9 cellular contexts compared by ENCODE assay signal in genomic region chr11:94519478-94520084, GRCh38. TPM values are rescaled to one million over a fixed set of nuclear protein-coding genes. Genes with fewer than 3 reads are reported as not detected.
DNase-seq lines count a peak whose midpoint lies in the region; ATAC-seq, FAIRE-seq and TF ChIP-seq lines count a peak whose summit lies in the region.
"Had no signal": no experiment of that assay in that cellular context is flagged by ENCODE, and none has a peak within 500 bp of the region (broad histone marks: within the 10 kb centered on the region; RNA-seq: fewer than 3 reads in every experiment).

No MANE protein-coding gene starts in this region.

- SMC1A ChIA-PET in GM12878 (lab: Charles Lee; ENCODE audit: uncharacterized antibody, unreplicated experiment), result interaction anchor here (0.6 to 13.5 kb wide), 16 partner anchors 10 to 377 kb away, joined by 3 to 216 read pairs (median 4); no protein-coding TSS in a partner anchor

- H2AFZ ChIP-seq in GM12878 (ENCODE audit: control insufficient read depth, low read depth, low read length), result no peak overlapping the region

- BruUV-seq in GM12878 (replicated peaks; lab: Mats Ljungman, UMichigan), result no TSS peak

- intact Hi-C loops in GM12878 (cut with micrococcal nuclease; ENCODE audit: unreplicated experiment) (loop anchor here (1.0 to 10.0 kb wide), 4 partner anchors 24 to 377 kb away; partner anchors contain the start of gene FUT4), right lobe of liver (cut with DNase I) (loop anchor here in 1 of 2 donors (10.0 kb wide), 1 partner anchor 75 kb away; no protein-coding TSS in a partner anchor)

- in situ Hi-C loops in GM12878 (cut with MboI), result loop anchor here (5.0 kb wide), 1 partner anchor 78 kb away; no protein-coding TSS in a partner anchor

- H3K36me3 ChIP-seq in GM12878 (ENCODE audit: control insufficient read depth in 2 of 2, insufficient read depth in 2 of 2, low read length in 1 of 2) (no peaks in the 10 kb centered on the region), right lobe of liver (no peaks in the 10 kb centered on the region), WERI-Rb-1 (no peaks in the 10 kb centered on the region)

- H3K9me3 ChIP-seq in GM12878 (replicated peaks; ENCODE audit: control insufficient read depth, insufficient read depth, low read length) (no peaks in the 10 kb centered on the region), right lobe of liver (no peaks in the 10 kb centered on the region), WERI-Rb-1 (ENCODE audit: severe bottlenecking) (no peaks in the 10 kb centered on the region)

- TF ChIP-seq EP300 in GM12878 (IDR thresholded peaks at IDR 0.05; ENCODE audit: borderline replicate concordance in 1 of 2, control insufficient read depth in 1 of 2, low read depth in 2 of 2, low read length in 2 of 2), result no peak

- H3K27me3 ChIP-seq in GM12878 (replicated peaks in 1 of 2; ENCODE audit: control insufficient read depth in 2 of 2, insufficient read depth in 2 of 2, low read length in 1 of 2), result no peaks in the 10 kb centered on the region
- H3K27me3 ChIP-seq in right lobe of liver, result no peaks in the 10 kb centered on the region
- H3K27me3 ChIP-seq in WERI-Rb-1 (ENCODE audit: insufficient read depth, low read depth, severe bottlenecking), result no peaks in the 10 kb centered on the region

- H3K4me2 ChIP-seq in GM12878 (ENCODE audit: control insufficient read depth, insufficient read depth), result no peak overlapping the region

- RAD21 ChIA-PET in GM12878 (lab: Charles Lee; ENCODE audit: unreplicated experiment), result interaction anchor here (0.9 to 6.5 kb wide), 13 partner anchors 10 to 104 kb away, joined by 3 to 121 read pairs (median 3); partner anchors contain the start of gene FUT4

- TF ChIP-seq POLR2A in GM12878 (IDR thresholded peaks at IDR 0.05; ENCODE audit: low read depth, low read length) (no peak), right lobe of liver (IDR thresholded peaks at IDR 0.05) (no peak)

- POLR2A ChIA-PET in GM12878 (lab: Charles Lee), result interaction anchor here (0.7 to 1.2 kb wide), 4 partner anchors 28 to 560 kb away, joined by 3 to 4 read pairs (median 3); no protein-coding TSS in a partner anchor

- peak; percentile 55 for ATAC-seq in GM19043 (IDR thresholded peaks at IDR 0.05; ENCODE audit: low read depth, unreplicated experiment)
- peak; percentile 78 for ATAC-seq in GM12878
- peak; percentile 58 to 83 (median 67) for ATAC-seq in right lobe of liver

- no peaks in the 10 kb centered on the region; the same call in 1 of the 2 replicates for H3K4me1 ChIP-seq in GM12878 (ENCODE audit: control insufficient read depth, insufficient read depth, low read length)
- no peaks in the 10 kb centered on the region for H3K4me1 ChIP-seq in right lobe of liver

- no peaks in the 10 kb centered on the region for H4K20me1 ChIP-seq in GM12878 (ENCODE audit: control insufficient read depth, insufficient read depth)

- H3K27ac ChIP-seq in C4-2B (no peak overlapping the region), GM12878 (ENCODE audit: control insufficient read depth, insufficient read depth) (no peak overlapping the region), right lobe of liver (no peak overlapping the region), WERI-Rb-1 (no peak overlapping the region)

- no peak overlapping the region for H3K9ac ChIP-seq in GM12878 (ENCODE audit: control insufficient read depth, insufficient read depth, low read length)

- CTCF ChIA-PET in GM12878 (lab: Yijun Ruan, JAX), result interaction anchor here (0.7 to 15.7 kb wide), 24 partner anchors 10 to 449 kb away, joined by 3 to 337 read pairs (median 4); no protein-coding TSS in a partner anchor

- H3K4me3 ChIP-seq in GM12878, result no peak overlapping the region
- H3K4me3 ChIP-seq in right lobe of liver, result no peak overlapping the region
- no peak overlapping the region for H3K4me3 ChIP-seq in WERI-Rb-1 (ENCODE audit: low read depth, low read length)

- no peaks in the 10 kb centered on the region for H3K79me2 ChIP-seq in GM12878 (ENCODE audit: control insufficient read depth, insufficient read depth, low read length)

- FAIRE-seq in GM12878 (lab: Jason Lieb, UNC), result no peak

- 0% methylated on average over 5 of the region's 5 CpGs for WGBS in GM12878 (ENCODE audit: insufficient coverage, insufficient replicate concordance, low lambda C conversion rate, missing lambda C conversion rate)
- 9% methylated on average over 5 of the region's 5 CpGs for WGBS in right lobe of liver (ENCODE audit: insufficient coverage, low coverage, low lambda C conversion rate, missing lambda C conversion rate)

- TF ChIP-seq RAD21 in GM12878 (IDR thresholded peaks at IDR 0.05; ENCODE audit: insufficient read depth, low read depth, low read length), result peak; percentile 73

- DNase-seq in NCI-H2171 (lab: John Stamatoyannopoulos, UW), result peak; percentile 23
- DNase-seq in GM12878 (ENCODE audit: low read depth, low spot score), result no peak
- no peak for DNase-seq in right lobe of liver
- no peak for DNase-seq in D341Med (ENCODE audit: low spot score)
- no peak for DNase-seq in WERI-Rb-1
- DNase-seq in activated CD8-positive, alpha-beta memory T cell treated with anti-CD3 and anti-CD28 coated beads, Interleukin-2, amount 50 U/mL, for 4 hours, result no peak

- peak; percentile 88 for TF ChIP-seq CTCF in C4-2B (conservative IDR thresholded peaks at IDR 0.05)
- TF ChIP-seq CTCF in GM12878 (IDR thresholded peaks at IDR 0.05 in 2 of 3, conservative IDR thresholded peaks at IDR 0.05 in 1 of 3; ENCODE audit: control insufficient read depth in 2 of 3, extremely low read depth in 1 of 3, insufficient read depth in 1 of 3, low read depth in 3 of 3, low read length in 3 of 3), result peak; percentile 37 to 47 (median 40); a peak in 5 of 6 replicates
- peak; percentile 62 to 72 (median 65) for TF ChIP-seq CTCF in right lobe of liver (IDR thresholded peaks at IDR 0.05)
- TF ChIP-seq CTCF in WERI-Rb-1 (IDR thresholded peaks at IDR 0.05; ENCODE audit: low read depth, low read length), result no peak

RNA-seq across cellular contexts. Expression of gene C11orf97, which starts 7.3 kb away (rescaled TPM):
- total RNA-seq in GM12878 (2013; cell fraction: nucleolus; rRNA removed), result not detected in 2 replicates
- total RNA-seq in GM12878 (2014; rRNA removed) (not detected in 2 replicates), GM12878 (2014; rRNA removed; fragmentation: Illumina TruSeq; extraction: Trizol) (not detected in 2 replicates), GM12878 (2021) (not detected in 2 replicates), right lobe of liver (1 to 10 TPM in 1 of 6 experiments, under 1 TPM in 1, not detected in 4; 0.40 to 1.7 TPM)
- polyA plus RNA-seq in GM12878 (2011; ENCODE audit: low read depth), result not detected
- polyA plus RNA-seq in GM12878 (2011; rRNA removed) (not detected in 2 replicates), GM12878 (2014; fragmentation: Illumina TruSeq; extraction: Trizol) (not detected in 2 replicates), GM12878 (2014; fragmentation: Nextera tagmentation; extraction: Ambion mirVana) (not detected), GM12878 (2014; rRNA removed) (not detected in 2 replicates), GM12878 (2016; fragmentation: Nextera tagmentation; extraction: Ambion mirVana) (not detected)
- not detected in 2 replicates for polyA plus RNA-seq in GM12878 (2011; cell fraction: cytosol; rRNA removed)
- polyA plus RNA-seq in GM12878 (2011; cell fraction: nucleus; rRNA removed), result not detected in 2 replicates
- polyA plus RNA-seq in GM12878 (2012), result not detected in 2 replicates
- not detected in 2 replicates for polyA minus RNA-seq in GM12878 (2011; rRNA and poly(A)+ RNA removed)
- polyA minus RNA-seq in GM12878 (2011; cell fraction: cytosol; rRNA and poly(A)+ RNA removed), result not detected in 2 replicates
- polyA minus RNA-seq in GM12878 (2011; cell fraction: nucleus; rRNA and poly(A)+ RNA removed), result not detected in 2 replicates
- polyA plus RNA-seq: thymus had no signal

RNA-seq across cellular contexts. Expression of gene FUT4, which starts 24.1 kb away (rescaled TPM):
- 9.3 and 10.0 TPM in 2 replicates for total RNA-seq in GM12878 (2013; cell fraction: nucleolus; rRNA removed)
- total RNA-seq in GM12878 (2014; rRNA removed) (3.6 and 4.1 TPM in 2 replicates), GM12878 (2014; rRNA removed; fragmentation: Illumina TruSeq; extraction: Trizol) (2.1 and 2.2 TPM in 2 replicates), GM12878 (2021) (3.3 and 4.1 TPM in 2 replicates), right lobe of liver (1 to 10 TPM in 5 of 6 experiments, under 1 TPM in 1; 0.90 to 3.1 (median 2.0) TPM)
- polyA plus RNA-seq in GM12878 (2011; ENCODE audit: low read depth), result 0.60 TPM
- polyA plus RNA-seq in GM12878 (2011; rRNA removed) (9.1 and 10.4 TPM in 2 replicates), GM12878 (2014; fragmentation: Illumina TruSeq; extraction: Trizol) (2.4 TPM in 2 replicates), GM12878 (2014; fragmentation: Nextera tagmentation; extraction: Ambion mirVana) (under 1 TPM; 0.68 TPM), GM12878 (2014; rRNA removed) (3.5 and 3.6 TPM in 2 replicates), GM12878 (2016; fragmentation: Nextera tagmentation; extraction: Ambion mirVana) (1 to 10 TPM in 1 of 2 experiments, under 1 TPM in 1; 0.76 to 1.4 TPM)
- polyA plus RNA-seq in GM12878 (2011; cell fraction: cytosol; rRNA removed), result 6.0 and 6.9 TPM in 2 replicates
- polyA plus RNA-seq in GM12878 (2011; cell fraction: nucleus; rRNA removed), result 7.8 and 9.6 TPM in 2 replicates
- polyA plus RNA-seq in GM12878 (2012), result 0.84 and 1.3 TPM in 2 replicates
- 10.4 and 11.2 TPM in 2 replicates for polyA minus RNA-seq in GM12878 (2011; rRNA and poly(A)+ RNA removed)
- 3.7 and 4.3 TPM in 2 replicates for polyA minus RNA-seq in GM12878 (2011; cell fraction: cytosol; rRNA and poly(A)+ RNA removed)
- 10.3 and 16.1 TPM in 2 replicates for polyA minus RNA-seq in GM12878 (2011; cell fraction: nucleus; rRNA and poly(A)+ RNA removed)

RNA-seq across cellular contexts. Expression of gene ANKRD49, which starts 25.8 kb away (rescaled TPM):
- 38.0 and 40.7 TPM in 2 replicates for total RNA-seq in GM12878 (2013; cell fraction: nucleolus; rRNA removed)
- total RNA-seq in GM12878 (2014; rRNA removed), result 19.8 and 25.8 TPM in 2 replicates
- 38.5 and 39.8 TPM in 2 replicates for total RNA-seq in GM12878 (2014; rRNA removed; fragmentation: Illumina TruSeq; extraction: Trizol)
- 19.2 and 19.8 TPM in 2 replicates for total RNA-seq in GM12878 (2021)
- polyA plus RNA-seq in GM12878 (2011; ENCODE audit: low read depth), result 16.7 TPM
- 45.9 and 62.2 TPM in 2 replicates for polyA plus RNA-seq in GM12878 (2011; rRNA removed)
- 13.4 and 15.7 TPM in 2 replicates for polyA plus RNA-seq in GM12878 (2011; cell fraction: cytosol; rRNA removed)
- 30.1 and 42.6 TPM in 2 replicates for polyA plus RNA-seq in GM12878 (2011; cell fraction: nucleus; rRNA removed)
- 22.3 and 23.9 TPM in 2 replicates for polyA plus RNA-seq in GM12878 (2012)
- 46.6 and 59.9 TPM in 2 replicates for polyA plus RNA-seq in GM12878 (2014; fragmentation: Illumina TruSeq; extraction: Trizol)
- 10 to 100 TPM; 33.2 to 37.1 TPM for polyA plus RNA-seq in GM12878 (2014; fragmentation: Nextera tagmentation; extraction: Ambion mirVana)
- polyA plus RNA-seq in GM12878 (2014; rRNA removed), result 18.4 and 22.3 TPM in 2 replicates
- polyA plus RNA-seq in GM12878 (2016; fragmentation: Nextera tagmentation; extraction: Ambion mirVana), result 10 to 100 TPM; 31.7 to 34.1 TPM
- 12.1 and 21.4 TPM in 2 replicates for polyA minus RNA-seq in GM12878 (2011; rRNA and poly(A)+ RNA removed)
- polyA minus RNA-seq in GM12878 (2011; cell fraction: cytosol; rRNA and poly(A)+ RNA removed), result 4.2 and 6.8 TPM in 2 replicates
- polyA minus RNA-seq in GM12878 (2011; cell fraction: nucleus; rRNA and poly(A)+ RNA removed), result 18.0 and 18.5 TPM in 2 replicates
- 1 to 10 TPM; 4.4 to 6.6 (median 5.1) TPM for total RNA-seq in right lobe of liver

RNA-seq across cellular contexts. Expression of gene MRE11, which starts 25.9 kb away (rescaled TPM):
- total RNA-seq in GM12878 (2013; cell fraction: nucleolus; rRNA removed), result 152 and 163 TPM in 2 replicates
- 20.1 and 20.2 TPM in 2 replicates for total RNA-seq in GM12878 (2014; rRNA removed)
- total RNA-seq in GM12878 (2014; rRNA removed; fragmentation: Illumina TruSeq; extraction: Trizol), result 33.2 and 34.5 TPM in 2 replicates
- total RNA-seq in GM12878 (2021), result 26.1 and 28.6 TPM in 2 replicates
- 14.9 TPM for polyA plus RNA-seq in GM12878 (2011; ENCODE audit: low read depth)
- polyA plus RNA-seq in GM12878 (2011; rRNA removed), result 25.2 and 49.8 TPM in 2 replicates
- 6.5 and 6.6 TPM in 2 replicates for polyA plus RNA-seq in GM12878 (2011; cell fraction: cytosol; rRNA removed)
- 17.9 and 24.4 TPM in 2 replicates for polyA plus RNA-seq in GM12878 (2011; cell fraction: nucleus; rRNA removed)
- polyA plus RNA-seq in GM12878 (2012), result 15.6 and 20.3 TPM in 2 replicates
- 32.5 and 40.5 TPM in 2 replicates for polyA plus RNA-seq in GM12878 (2014; fragmentation: Illumina TruSeq; extraction: Trizol)
- polyA plus RNA-seq in GM12878 (2014; fragmentation: Nextera tagmentation; extraction: Ambion mirVana), result 10 to 100 TPM; 19.3 to 20.5 TPM
- 16.2 and 20.3 TPM in 2 replicates for polyA plus RNA-seq in GM12878 (2014; rRNA removed)
- polyA plus RNA-seq in GM12878 (2016; fragmentation: Nextera tagmentation; extraction: Ambion mirVana), result 10 to 100 TPM; 33.9 to 39.2 TPM
- 15.8 and 26.4 TPM in 2 replicates for polyA minus RNA-seq in GM12878 (2011; rRNA and poly(A)+ RNA removed)
- 7.8 and 9.6 TPM in 2 replicates for polyA minus RNA-seq in GM12878 (2011; cell fraction: cytosol; rRNA and poly(A)+ RNA removed)
- 19.8 and 26.0 TPM in 2 replicates for polyA minus RNA-seq in GM12878 (2011; cell fraction: nucleus; rRNA and poly(A)+ RNA removed)
- 1 to 10 TPM; 4.5 to 7.7 (median 5.0) TPM for total RNA-seq in right lobe of liver

RNA-seq across cellular contexts. Expression of gene PIWIL4, which starts 47.6 kb away (rescaled TPM):
- total RNA-seq in GM12878 (2013; cell fraction: nucleolus; rRNA removed), result 1.0 and 1.9 TPM in 2 replicates
- total RNA-seq in GM12878 (2014; rRNA removed) (0.23 and 0.60 TPM in 2 replicates), GM12878 (2014; rRNA removed; fragmentation: Illumina TruSeq; extraction: Trizol) (0.37 and 0.67 TPM in 2 replicates), GM12878 (2021) (0.46 and 0.53 TPM in 2 replicates), right lobe of liver (under 1 TPM; 0.12 to 0.71 (median 0.51) TPM)
- polyA plus RNA-seq in GM12878 (2011; ENCODE audit: low read depth), result 0.09 TPM
- polyA plus RNA-seq in GM12878 (2011; rRNA removed) (9.5 and 13.3 TPM in 2 replicates), GM12878 (2014; fragmentation: Illumina TruSeq; extraction: Trizol) (0.57 and 1.8 TPM in 2 replicates), GM12878 (2014; fragmentation: Nextera tagmentation; extraction: Ambion mirVana) (under 1 TPM; 0.38 to 0.48 TPM), GM12878 (2014; rRNA removed) (0.34 and 0.36 TPM in 2 replicates), GM12878 (2016; fragmentation: Nextera tagmentation; extraction: Ambion mirVana) (under 1 TPM; 0.42 to 0.73 TPM)
- 7.9 and 11.7 TPM in 2 replicates for polyA plus RNA-seq in GM12878 (2011; cell fraction: cytosol; rRNA removed)
- polyA plus RNA-seq in GM12878 (2011; cell fraction: nucleus; rRNA removed), result 10.0 and 12.9 TPM in 2 replicates
- 0.20 and 0.22 TPM in 2 replicates for polyA plus RNA-seq in GM12878 (2012)
- polyA minus RNA-seq in GM12878 (2011; rRNA and poly(A)+ RNA removed), result 9.9 and 10.0 TPM in 2 replicates
- polyA minus RNA-seq in GM12878 (2011; cell fraction: cytosol; rRNA and poly(A)+ RNA removed), result 2.6 and 3.9 TPM in 2 replicates
- polyA minus RNA-seq in GM12878 (2011; cell fraction: nucleus; rRNA and poly(A)+ RNA removed), result 5.8 and 6.4 TPM in 2 replicates
